In genomic region chr11:31512117-31512516, GRCh38 we compare ENCODE assay signal across 2 cellular contexts.
TF ChIP-seq lines count a peak whose summit lies in the region.

No MANE protein-coding gene starts in this region.

TF ChIP-seq in K562, 482 proteins besides CTCF, POLR2A, EP300 and RAD21 (continues in another document):
- TF ChIP-seq BRF2 (IDR thresholded peaks at IDR 0.05; ENCODE audit: borderline replicate concordance, insufficient read depth, insufficient read length): no peak
- TF ChIP-seq TCF7 (IDR thresholded peaks at IDR 0.05; ENCODE audit: borderline replicate concordance): no peak
- no peak for TF ChIP-seq CEBPG (CRISPR knock-in tag; IDR thresholded peaks at IDR 0.05)
- no peak for TF ChIP-seq CEBPG (tag; conservative IDR thresholded peaks at IDR 0.05 in 1 of 2, IDR thresholded peaks at IDR 0.05 in 1 of 2)
- TF ChIP-seq POLR2H (tag; IDR thresholded peaks at IDR 0.05; ENCODE audit: low read depth): no peak
- TF ChIP-seq LEF1 (IDR thresholded peaks at IDR 0.05): no peak
- no peak for TF ChIP-seq XRCC3 (IDR thresholded peaks at IDR 0.05)
- TF ChIP-seq MTF1 (CRISPR knock-in tag; IDR thresholded peaks at IDR 0.05; ENCODE audit: borderline replicate concordance): no peak
- TF ChIP-seq, protein P1, sequence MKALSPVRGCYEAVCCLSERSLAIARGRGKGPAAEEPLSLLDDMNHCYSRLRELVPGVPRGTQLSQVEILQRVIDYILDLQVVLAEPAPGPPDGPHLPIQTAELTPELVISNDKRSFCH (CRISPR knock-in tag; IDR thresholded peaks at IDR 0.05): no peak
- TF ChIP-seq, protein P1 (tag; IDR thresholded peaks at IDR 0.05): no peak
- no peak for TF ChIP-seq SMC3 (conservative IDR thresholded peaks at IDR 0.05; ENCODE audit: insufficient read depth, low read depth, low read length)
- TF ChIP-seq THRAP3 (IDR thresholded peaks at IDR 0.05; ENCODE audit: borderline replicate concordance): no peak
- TF ChIP-seq BRCA1 (IDR thresholded peaks at IDR 0.05): no peak
- TF ChIP-seq BRCA1 (CRISPR knock-in tag; IDR thresholded peaks at IDR 0.05): no peak
- TF ChIP-seq ZBTB8A (IDR thresholded peaks at IDR 0.05; ENCODE audit: partially characterized antibody): no peak
- peak; percentile 88 for TF ChIP-seq ATF3 (IDR thresholded peaks at IDR 0.05)
- no peak for TF ChIP-seq ATF3 (CRISPR knock-in tag; conservative IDR thresholded peaks at IDR 0.05)
- peak; percentile 45 for TF ChIP-seq CREB1 (IDR thresholded peaks at IDR 0.05)
- TF ChIP-seq CREB1 (CRISPR knock-in tag; IDR thresholded peaks at IDR 0.05): peak; percentile 36; the same call in 1 of the 2 replicates
- TF ChIP-seq PTBP1 (IDR thresholded peaks at IDR 0.05; ENCODE audit: low read depth, low read length): no peak
- no peak for TF ChIP-seq IRF2 (CRISPR knock-in tag; IDR thresholded peaks at IDR 0.05)
- TF ChIP-seq HMGXB4 (CRISPR knock-in tag; IDR thresholded peaks at IDR 0.05): no peak
- no peak for TF ChIP-seq ATF1 (CRISPR knock-in tag; IDR thresholded peaks at IDR 0.05)
- peak; percentile 90 for TF ChIP-seq ATF1 (tag; IDR thresholded peaks at IDR 0.05)
- TF ChIP-seq ZNF354B (CRISPR knock-in tag; IDR thresholded peaks at IDR 0.05): no peak
- TF ChIP-seq FOXJ2 (tag; IDR thresholded peaks at IDR 0.05): 0 out of 2 replicates have a peak, but pooled peaks have one; percentile 22
- peak; percentile 55; the same call in 1 of the 2 replicates for TF ChIP-seq JUND (IDR thresholded peaks at IDR 0.05; ENCODE audit: borderline replicate concordance, low read depth, low read length)
- TF ChIP-seq JUND (tag; IDR thresholded peaks at IDR 0.05; ENCODE audit: borderline replicate concordance, low read depth, low read length): peak; percentile 71; the same call in 1 of the 3 replicates
- no peak for TF ChIP-seq HMBOX1 (IDR thresholded peaks at IDR 0.05)
- no peak for TF ChIP-seq ZFX (CRISPR knock-in tag; IDR thresholded peaks at IDR 0.05)

TF ChIP-seq in neural cell, 6 proteins besides CTCF, POLR2A, EP300 and RAD21:
- TF ChIP-seq, protein P2, sequence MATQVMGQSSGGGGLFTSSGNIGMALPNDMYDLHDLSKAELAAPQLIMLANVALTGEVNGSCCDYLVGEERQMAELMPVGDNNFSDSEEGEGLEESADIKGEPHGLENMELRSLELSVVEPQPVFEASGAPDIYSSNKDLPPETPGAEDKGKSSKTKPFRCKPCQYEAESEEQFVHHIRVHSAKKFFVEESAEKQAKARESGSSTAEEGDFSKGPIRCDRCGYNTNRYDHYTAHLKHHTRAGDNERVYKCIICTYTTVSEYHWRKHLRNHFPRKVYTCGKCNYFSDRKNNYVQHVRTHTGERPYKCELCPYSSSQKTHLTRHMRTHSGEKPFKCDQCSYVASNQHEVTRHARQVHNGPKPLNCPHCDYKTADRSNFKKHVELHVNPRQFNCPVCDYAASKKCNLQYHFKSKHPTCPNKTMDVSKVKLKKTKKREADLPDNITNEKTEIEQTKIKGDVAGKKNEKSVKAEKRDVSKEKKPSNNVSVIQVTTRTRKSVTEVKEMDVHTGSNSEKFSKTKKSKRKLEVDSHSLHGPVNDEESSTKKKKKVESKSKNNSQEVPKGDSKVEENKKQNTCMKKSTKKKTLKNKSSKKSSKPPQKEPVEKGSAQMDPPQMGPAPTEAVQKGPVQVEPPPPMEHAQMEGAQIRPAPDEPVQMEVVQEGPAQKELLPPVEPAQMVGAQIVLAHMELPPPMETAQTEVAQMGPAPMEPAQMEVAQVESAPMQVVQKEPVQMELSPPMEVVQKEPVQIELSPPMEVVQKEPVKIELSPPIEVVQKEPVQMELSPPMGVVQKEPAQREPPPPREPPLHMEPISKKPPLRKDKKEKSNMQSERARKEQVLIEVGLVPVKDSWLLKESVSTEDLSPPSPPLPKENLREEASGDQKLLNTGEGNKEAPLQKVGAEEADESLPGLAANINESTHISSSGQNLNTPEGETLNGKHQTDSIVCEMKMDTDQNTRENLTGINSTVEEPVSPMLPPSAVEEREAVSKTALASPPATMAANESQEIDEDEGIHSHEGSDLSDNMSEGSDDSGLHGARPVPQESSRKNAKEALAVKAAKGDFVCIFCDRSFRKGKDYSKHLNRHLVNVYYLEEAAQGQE (IDR thresholded peaks at IDR 0.05; ENCODE audit: borderline replicate concordance): no peak
- no peak for TF ChIP-seq TAF1 (IDR thresholded peaks at IDR 0.05; ENCODE audit: low read depth)
- TF ChIP-seq SMC3 (conservative IDR thresholded peaks at IDR 0.05; ENCODE audit: poor library complexity): no peak
- no peak for TF ChIP-seq POLR2AphosphoS5 (IDR thresholded peaks at IDR 0.05)
- no peak for TF ChIP-seq EZH2 (IDR thresholded peaks at IDR 0.05; ENCODE audit: borderline replicate concordance, insufficient read depth, low read length, poor library complexity, severe bottlenecking)
- no peak for TF ChIP-seq MXI1 (conservative IDR thresholded peaks at IDR 0.05; ENCODE audit: poor library complexity, severe bottlenecking)
